Comparison of ENCODE assay signal across 14 cellular contexts in the genomic region with DNA sequence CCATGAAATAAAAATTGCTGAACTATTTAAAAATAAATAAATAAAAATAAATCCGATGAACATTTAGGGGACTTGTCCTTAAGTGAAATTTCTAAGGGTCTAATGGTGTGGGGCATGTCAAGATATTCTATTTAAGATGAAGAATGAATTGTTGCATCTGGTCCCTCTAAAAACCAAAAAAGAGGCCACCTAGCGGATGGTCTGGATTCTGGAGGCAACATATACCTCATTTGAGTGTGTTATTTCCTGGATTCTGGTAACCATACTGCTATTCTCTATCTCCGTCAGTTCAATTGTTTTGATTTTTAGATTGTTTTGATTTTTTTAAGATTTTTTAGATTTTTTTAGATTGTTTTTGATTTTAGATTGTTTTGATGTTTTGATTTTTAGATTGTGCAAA. TPM values are rescaled to one million over a fixed set of nuclear protein-coding genes. Genes with fewer than 3 reads are reported as not detected.
A peak's percentile ranks its signal among the peaks of the same experiment; 100 is the strongest.
DNase-seq lines count a peak whose midpoint lies in the region; ATAC-seq, FAIRE-seq and TF ChIP-seq lines count a peak whose summit lies in the region.
"Had no signal": no experiment of that assay in that cellular context is flagged by ENCODE, and none has a peak within 500 bp of the region (broad histone marks: within the 10 kb centered on the region; RNA-seq: fewer than 3 reads in every experiment).

No MANE protein-coding gene starts in this region.

- no peaks in the 10 kb centered on the region for H3K36me3 ChIP-seq in testis (ENCODE audit: low read depth, missing control alignments)

- no peak overlapping the region for H3K4me3 ChIP-seq in testis

- DNase-seq in HEK293T (ENCODE audit: extremely low spot score): peak; percentile 11
- DNase-seq in RCC 7860 (ENCODE audit: low spot score): no peak
- peak; percentile 0 for DNase-seq in iPS DF 4.7 (ENCODE audit: extremely low read depth, low spot score)
- no peak for DNase-seq in hepatic stellate cell (ENCODE audit: low spot score)
- DNase-seq in SKM-1 treated with dmso at 0.1 percent for 144 hours (lab: John Stamatoyannopoulos, UW; ENCODE audit: unreplicated experiment): no peak
- no peak for DNase-seq in testis
- DNase-seq: activated CD8-positive, alpha-beta T cell treated with anti-CD3 and anti-CD28 coated beads, Interleukin-2, amount 10 ng/mL, durations not matched to agents 7 days and 5 days; Calu3; dermis blood vessel endothelial cell; IMR-90 had no signal

- WGBS in testis, 2 donors: 57 to 66% methylated on average over 3 of the region's 3 CpGs

- no peak for ATAC-seq in GM18909 (IDR thresholded peaks at IDR 0.05; ENCODE audit: poor library complexity, unreplicated experiment)
- ATAC-seq: activated CD8-positive, alpha-beta T cell treated with anti-CD3 and anti-CD28 coated beads, Interleukin-2, amount 10 ng/mL, durations not matched to agents 7 days and 5 days had no signal

- H3K27ac ChIP-seq in testis: no peak overlapping the region

- CTCF ChIA-PET in HEK293T (lab: Yijun Ruan, JAX): interaction anchor here (0.7 kb wide), 1 partner anchor 68 kb away, joined by 3 read pairs; no protein-coding TSS in a partner anchor

- intact Hi-C loops in testis (cut with DNase I; ENCODE audit: low total_unique reads): no loop called here

- no peaks in the 10 kb centered on the region for H3K9me3 ChIP-seq in testis

- TF ChIP-seq CTCF in GM12872 (IDR thresholded peaks at IDR 0.05; ENCODE audit: insufficient read depth, low read depth, low read length) (peak; percentile 36; the same call in 2 of the 3 replicates), testis (IDR thresholded peaks at IDR 0.05) (no peak)

- no peaks in the 10 kb centered on the region for H3K4me1 ChIP-seq in testis

- H3K27me3 ChIP-seq in testis: no peaks in the 10 kb centered on the region

- peak; percentile 52 for FAIRE-seq in RCC 7860 (lab: Jason Lieb, UNC)

- POLR2A ChIA-PET in HEK293T (lab: Yijun Ruan, JAX): no interaction called here

- no peak for TF ChIP-seq POLR2A in testis (IDR thresholded peaks at IDR 0.05)

TF ChIP-seq in HEK293T, 16 proteins besides CTCF, POLR2A, EP300 and RAD21:
- TF ChIP-seq TARDBP (IDR thresholded peaks at IDR 0.05) (no peak), NFRKB (IDR thresholded peaks at IDR 0.05) (no peak), SUZ12 (IDR thresholded peaks at IDR 0.05) (no peak), SP1 (IDR thresholded peaks at IDR 0.05) (no peak), LEF1 (IDR thresholded peaks at IDR 0.05; ENCODE audit: borderline replicate concordance) (no peak), FOXM1 (IDR thresholded peaks at IDR 0.05; ENCODE audit: borderline replicate concordance) (no peak), ELF4 (IDR thresholded peaks at IDR 0.05) (no peak), FOXA1 (IDR thresholded peaks at IDR 0.05) (no peak), FOXK2 (IDR thresholded peaks at IDR 0.05) (no peak), HDGF (IDR thresholded peaks at IDR 0.05; ENCODE audit: borderline replicate concordance) (no peak), ARNT (IDR thresholded peaks at IDR 0.05) (no peak)
- TF ChIP-seq, protein P1, sequence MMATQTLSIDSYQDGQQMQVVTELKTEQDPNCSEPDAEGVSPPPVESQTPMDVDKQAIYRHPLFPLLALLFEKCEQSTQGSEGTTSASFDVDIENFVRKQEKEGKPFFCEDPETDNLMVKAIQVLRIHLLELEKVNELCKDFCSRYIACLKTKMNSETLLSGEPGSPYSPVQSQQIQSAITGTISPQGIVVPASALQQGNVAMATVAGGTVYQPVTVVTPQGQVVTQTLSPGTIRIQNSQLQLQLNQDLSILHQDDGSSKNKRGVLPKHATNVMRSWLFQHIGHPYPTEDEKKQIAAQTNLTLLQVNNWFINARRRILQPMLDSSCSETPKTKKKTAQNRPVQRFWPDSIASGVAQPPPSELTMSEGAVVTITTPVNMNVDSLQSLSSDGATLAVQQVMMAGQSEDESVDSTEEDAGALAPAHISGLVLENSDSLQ (IDR thresholded peaks at IDR 0.05): no peak

RNA-seq across cellular contexts. Expression of gene AGTR2, which starts 28.3 kb away (rescaled TPM):
- not detected for total RNA-seq in testis
- 0.34 TPM for polyA plus RNA-seq in testis (ENCODE audit: insufficient read depth, low read depth, low replicate concordance)
- total RNA-seq: activated CD8-positive, alpha-beta T cell treated with anti-CD3 and anti-CD28 coated beads, Interleukin-2, amount 10 ng/mL, durations not matched to agents 7 days and 5 days; Calu3; dermis blood vessel endothelial cell; glomerular endothelial cell; IMR-90 had no signal
- polyA plus RNA-seq: IMR-90, liver had no signal

Comparison
In these comparisons a context has a peak if more than half of its experiments do, and no peak if none do; other contexts are left out.
1. DNase-seq: peak in HEK293T (single experiment) and iPS DF 4.7 (single experiment); none in RCC 7860 (single experiment), hepatic stellate cell (single experiment), SKM-1 treated with dmso at 0.1 percent for 144 hours (single experiment) and testis (single experiment).